Comparison of ENCODE assay signal across 22 cellular contexts in the genomic region with DNA sequence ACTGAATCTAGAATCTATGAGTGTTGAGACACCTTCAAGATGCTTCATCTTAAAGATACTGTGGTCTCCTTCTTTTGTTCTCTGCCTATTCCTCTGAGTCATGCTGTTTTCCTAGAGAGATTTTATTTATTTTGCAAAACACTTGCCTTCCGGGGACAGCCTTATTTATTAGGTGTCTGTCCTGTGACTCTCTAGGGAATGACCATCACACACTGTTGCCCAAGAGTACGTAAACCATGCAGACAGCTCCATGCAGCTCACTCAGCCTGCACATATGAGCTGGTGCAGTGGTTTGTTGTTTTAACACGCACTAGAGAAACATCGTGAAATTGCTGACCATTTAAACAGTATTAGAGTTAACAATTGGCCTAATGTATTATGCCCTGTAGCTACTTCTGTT. TPM values are rescaled to one million over a fixed set of nuclear protein-coding genes. Genes with fewer than 3 reads are reported as not detected.
"Had no signal": no experiment of that assay in that cellular context is flagged by ENCODE, and none has a peak within 500 bp of the region (broad histone marks: within the 10 kb centered on the region; RNA-seq: fewer than 3 reads in every experiment).

No MANE protein-coding gene starts in this region.

- ATAC-seq: esophagus mucosa; gastrocnemius medialis; left ventricle myocardium superior; lower lobe of right lung; mucosa of descending colon; natural killer cell treated with Interleukin-12 subunit alpha and Interleukin-12 subunit beta and Interleukin-15 and Interleukin-18, amount 100 ng/mL, for 72 hours; right cardiac atrium; stimulated activated effector memory CD8-positive, alpha-beta T cell treated with anti-CD3 and anti-CD28 coated beads, Interleukin-12 subunit alpha, Interleukin-12 subunit beta, amount 100 ng/mL, for 72 hours had no signal

- DNase-seq: colonic mucosa; effector CD8-positive, alpha-beta T cell; endodermal cell; gastrocnemius medialis; head of caudate nucleus; left ventricle myocardium superior; lower lobe of right lung; mucosa of descending colon; naive B cell; right cardiac atrium; sigmoid colon; stimulated activated CD4-positive, alpha-beta T cell treated with anti-CD3 and anti-CD28 coated beads, Interleukin-2, amount 100 ng/mL, for 24 hours; stimulated activated CD4-positive, alpha-beta T cell treated with anti-CD3 and anti-CD28 coated beads, Interleukin-4, amount 100 ng/mL, for 24 hours; stimulated activated naive CD4-positive, alpha-beta T cell treated with Interleukin-2 at 50 U/mL for 16 hours; stomach; tibial artery; uterus had no signal

RNA-seq across cellular contexts. Expression of a gene that starts 12.4 kb away (rescaled TPM):
- total RNA-seq: endodermal cell, gastrocnemius medialis, osteoblast, progenitor cell of endocrine pancreas had no signal
